Comparison of ENCODE assay signal across 17 cellular contexts in genomic region chr6:73782911-73783310, GRCh38.
DNase-seq lines count a peak whose midpoint lies in the region; ATAC-seq and TF ChIP-seq lines count a peak whose summit lies in the region.
"Had no signal": no experiment of that assay in that cellular context is flagged by ENCODE, and none has a peak within 500 bp of the region (broad histone marks: within the 10 kb centered on the region; RNA-seq: fewer than 3 reads in every experiment).

No MANE protein-coding gene starts in this region.

- H3K36me3 Mint-ChIP-seq in activated CD4-positive, alpha-beta T cell treated with anti-CD3 and anti-CD28 coated beads, Interleukin-2, amount 10 ng/mL, durations not matched to agents 24 days and 14 days (ENCODE audit: low read depth), result peaks cover 48% of the 10 kb centered on the region
- peaks cover 11% of the 10 kb centered on the region for H3K36me3 Mint-ChIP-seq in osteocyte (ENCODE audit: unreplicated experiment)
- H3K36me3 Mint-ChIP-seq: CD4-positive, CD25-positive, alpha-beta regulatory T cell; CD8-positive, alpha-beta memory T cell had no signal

- peaks cover 0 to 54% (median 0%) of the 10 kb centered on the region in 9 donors for H3K36me3 ChIP-seq in heart right ventricle
- H3K36me3 ChIP-seq: BE2C had no signal

- TF ChIP-seq CTCF in osteocyte (IDR thresholded peaks at IDR 0.05) (no peak), heart right ventricle (IDR thresholded peaks at IDR 0.05) (no peak)

- H3K4me1 ChIP-seq in heart right ventricle, result peaks cover 0 to 16% (median 0%) of the 10 kb centered on the region in 9 donors
- H3K4me1 ChIP-seq: BE2C had no signal

- H3K4me3 ChIP-seq in heart right ventricle, result no peak overlapping the region
- H3K4me3 ChIP-seq: GM23338 had no signal

- 37 to 50% methylated on average over 1 of the region's 1 CpG for WGBS in heart right ventricle, 2 donors

- no peak overlapping the region for H3K27ac Mint-ChIP-seq in activated CD4-positive, alpha-beta T cell treated with anti-CD3 and anti-CD28 coated beads, Interleukin-2, amount 10 ng/mL, durations not matched to agents 24 days and 14 days
- peak overlapping the region; percentile 18 for H3K27ac Mint-ChIP-seq in osteocyte (ENCODE audit: unreplicated experiment)
- H3K27ac Mint-ChIP-seq: CD4-positive, CD25-positive, alpha-beta regulatory T cell; CD8-positive, alpha-beta memory T cell; GM23338 had no signal

- intact Hi-C loops in activated CD4-positive, alpha-beta T cell treated with anti-CD3 and anti-CD28 coated beads, Interleukin-2, amount 10 ng/mL, durations not matched to agents 24 days and 14 days (cut with micrococcal nuclease), result no loop called here
- intact Hi-C loops in heart right ventricle (cut with DNase I), result no loop called here

- no peaks in the 10 kb centered on the region for H3K27me3 Mint-ChIP-seq in activated CD4-positive, alpha-beta T cell treated with anti-CD3 and anti-CD28 coated beads, Interleukin-2, amount 10 ng/mL, durations not matched to agents 24 days and 14 days
- H3K27me3 Mint-ChIP-seq in osteocyte (ENCODE audit: unreplicated experiment), result no peaks in the 10 kb centered on the region
- H3K27me3 Mint-ChIP-seq: CD4-positive, CD25-positive, alpha-beta regulatory T cell had no signal

- peaks cover 4% of the 10 kb centered on the region for H3K4me1 Mint-ChIP-seq in activated CD4-positive, alpha-beta T cell treated with anti-CD3 and anti-CD28 coated beads, Interleukin-2, amount 10 ng/mL, durations not matched to agents 24 days and 14 days
- H3K4me1 Mint-ChIP-seq in osteocyte (ENCODE audit: unreplicated experiment), result peaks cover 18% of the 10 kb centered on the region
- H3K4me1 Mint-ChIP-seq: CD4-positive, CD25-positive, alpha-beta regulatory T cell; CD8-positive, alpha-beta memory T cell had no signal

- no peak overlapping the region for H3K27ac ChIP-seq in heart right ventricle

- H3K9me3 ChIP-seq in heart right ventricle, result no peaks in the 10 kb centered on the region
- H3K9me3 ChIP-seq: BE2C had no signal

- H3K4me3 Mint-ChIP-seq in activated CD4-positive, alpha-beta T cell treated with anti-CD3 and anti-CD28 coated beads, Interleukin-2, amount 10 ng/mL, durations not matched to agents 24 days and 14 days, result no peak overlapping the region
- no peak overlapping the region for H3K4me3 Mint-ChIP-seq in osteocyte (ENCODE audit: unreplicated experiment)
- H3K4me3 Mint-ChIP-seq: CD4-positive, CD25-positive, alpha-beta regulatory T cell; CD8-positive, alpha-beta memory T cell; GM23338 had no signal

- no peaks in the 10 kb centered on the region for H3K27me3 ChIP-seq in heart right ventricle
- H3K27me3 ChIP-seq: BE2C had no signal

- DNase-seq in activated CD4-positive, alpha-beta T cell treated with anti-CD3 and anti-CD28 coated beads, Interleukin-2, amount 10 ng/mL, durations not matched to agents 24 days and 14 days, result peak; percentile 21
- no peak for DNase-seq in activated CD4-positive, alpha-beta T cell treated with anti-CD3 and anti-CD28 coated beads for 1 hour
- DNase-seq in dermis blood vessel endothelial cell, result peak; percentile 11
- no peak for DNase-seq in osteocyte (ENCODE audit: extremely low spot score, unreplicated experiment)
- DNase-seq in DMS114 treated with DMSO at 0.1 percent for 48 hours (lab: John Stamatoyannopoulos, UW; ENCODE audit: unreplicated experiment), result no peak
- no peak for DNase-seq in heart right ventricle
- DNase-seq: ACHN; BE2C; C1 segment of cervical spinal cord; CD4-positive, CD25-positive, alpha-beta regulatory T cell; CD8-positive, alpha-beta memory T cell; COR-L47; DMS 273 treated with DMSO at 0.1 percent for 48 hours; DMS79 treated with DMSO at 0.1 percent for 48 hours; GF-D8; HCEC 1CT had no signal

- no peak for ATAC-seq in heart right ventricle
- ATAC-seq: GM23338 had no signal

- no peaks in the 10 kb centered on the region for H3K9me3 Mint-ChIP-seq in activated CD4-positive, alpha-beta T cell treated with anti-CD3 and anti-CD28 coated beads, Interleukin-2, amount 10 ng/mL, durations not matched to agents 24 days and 14 days
- H3K9me3 Mint-ChIP-seq in osteocyte (ENCODE audit: unreplicated experiment), result peaks cover 2% of the 10 kb centered on the region
- H3K9me3 Mint-ChIP-seq: CD4-positive, CD25-positive, alpha-beta regulatory T cell; CD8-positive, alpha-beta memory T cell; GM23338 had no signal

Comparison
In these comparisons a context has a peak if more than half of its experiments do, and no peak if none do; other contexts are left out.
1. DNase-seq: peak in activated CD4-positive, alpha-beta T cell treated with anti-CD3 and anti-CD28 coated beads, Interleukin-2, amount 10 ng/mL, durations not matched to agents 24 days and 14 days (single experiment) and dermis blood vessel endothelial cell (single experiment); none in activated CD4-positive, alpha-beta T cell treated with anti-CD3 and anti-CD28 coated beads for 1 hour (single experiment), osteocyte (single experiment), DMS114 treated with DMSO at 0.1 percent for 48 hours (single experiment) and heart right ventricle (0 of 2).